1 cellular context compared by ENCODE assay signal in the genomic region with DNA sequence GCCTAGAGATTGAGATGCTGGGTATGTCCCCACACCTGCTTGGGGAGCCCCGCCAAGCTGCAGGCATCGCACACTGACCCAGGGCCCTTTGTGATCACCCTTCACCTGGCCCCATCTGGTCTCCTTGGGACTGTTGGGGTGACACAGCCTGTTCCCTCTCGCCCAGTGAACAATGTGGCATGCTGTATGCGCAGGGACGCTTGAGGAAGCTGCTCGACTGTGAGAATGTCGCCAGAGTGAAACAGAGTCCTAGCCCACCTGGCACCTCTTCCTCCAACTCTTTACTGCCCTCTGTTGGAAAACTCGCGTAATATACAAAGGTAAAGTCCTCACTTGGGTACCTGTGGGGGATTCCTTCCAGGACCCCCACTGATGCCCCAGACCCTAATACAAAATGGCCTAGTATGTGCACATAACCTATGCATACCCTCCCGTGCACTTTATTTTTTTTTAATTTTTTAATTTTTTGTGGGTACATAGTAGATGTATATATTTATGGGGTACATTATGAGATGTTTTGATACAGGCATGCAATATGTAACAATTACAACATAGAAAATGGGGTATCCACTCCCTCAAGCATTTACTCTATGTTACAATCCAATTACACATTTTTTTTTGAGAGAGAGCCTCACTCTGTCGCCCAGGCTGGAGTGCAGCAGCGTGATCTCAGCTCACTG.
TF ChIP-seq lines count a peak whose summit lies in the region.

No MANE protein-coding gene starts in this region.

TF ChIP-seq in A549, 52 proteins besides CTCF, POLR2A, EP300 and RAD21:
- TF ChIP-seq SMC3 (IDR thresholded peaks at IDR 0.05) (peak; percentile 43), MAFK (IDR thresholded peaks at IDR 0.05; ENCODE audit: partially characterized antibody) (no peak), POLR2AphosphoS2 (conservative IDR thresholded peaks at IDR 0.05; ENCODE audit: low read length) (no peak), FOSL2 (IDR thresholded peaks at IDR 0.05) (no peak), FOSL2 (CRISPR knock-in tag; IDR thresholded peaks at IDR 0.05) (no peak)
